17 cellular contexts compared by ENCODE assay signal in genomic region chr5:132013711-132014110, GRCh38. TPM values are rescaled to one million over a fixed set of nuclear protein-coding genes. Genes with fewer than 3 reads are reported as not detected.
DNase-seq lines count a peak whose midpoint lies in the region; ATAC-seq and TF ChIP-seq lines count a peak whose summit lies in the region.
"Had no signal": no experiment of that assay in that cellular context is flagged by ENCODE, and none has a peak within 500 bp of the region (broad histone marks: within the 10 kb centered on the region; RNA-seq: fewer than 3 reads in every experiment).

No MANE protein-coding gene starts in this region.

- H3K4me1 Mint-ChIP-seq in memory B cell, result peaks cover 20% of the 10 kb centered on the region

- H3K4me3 Mint-ChIP-seq in memory B cell, result peak overlapping the region; percentile 4
- H3K4me3 Mint-ChIP-seq: activated T-helper 17 cell treated with anti-CD3 and anti-CD28 coated beads, Interleukin-2, amount 50 U/mL, for 72 hours had no signal

- H3K36me3 ChIP-seq in left ventricle myocardium inferior (no peaks in the 10 kb centered on the region), upper lobe of right lung (no peaks in the 10 kb centered on the region)
- H3K36me3 ChIP-seq: prostate gland, stomach had no signal

- no peak for TF ChIP-seq CTCF in left ventricle myocardium inferior (IDR thresholded peaks at IDR 0.05; ENCODE audit: borderline replicate concordance)
- no peak for TF ChIP-seq CTCF in upper lobe of right lung (IDR thresholded peaks at IDR 0.05)

- no peaks in the 10 kb centered on the region for H3K36me3 Mint-ChIP-seq in memory B cell

- peaks cover 26% of the 10 kb centered on the region for H3K27me3 Mint-ChIP-seq in memory B cell

- H3K9me3 ChIP-seq in left ventricle myocardium inferior (replicated peaks) (no peaks in the 10 kb centered on the region), upper lobe of right lung (no peaks in the 10 kb centered on the region)
- H3K9me3 ChIP-seq: prostate gland, stomach had no signal

- H3K4me1 ChIP-seq in left ventricle myocardium inferior, result peaks cover 23% of the 10 kb centered on the region
- H3K4me1 ChIP-seq in upper lobe of right lung, result peaks cover 6% of the 10 kb centered on the region
- H3K4me1 ChIP-seq: prostate gland had no signal

- H3K27me3 ChIP-seq in left ventricle myocardium inferior (ENCODE audit: low read depth) (peaks cover 37% of the 10 kb centered on the region), upper lobe of right lung (peaks cover 34% of the 10 kb centered on the region)

- DNase-seq in cardiac septum (ENCODE audit: low spot score) (peak; percentile 69), left ventricle myocardium inferior (no peak), memory B cell (ENCODE audit: low spot score in 2 of 2) (no peak), upper lobe of right lung (peak; percentile 40), medulla oblongata (ENCODE audit: extremely low spot score) (no peak), HuH-7.5 (ENCODE audit: low spot score) (no peak)
- DNase-seq: activated CD4-positive, alpha-beta T cell treated with anti-CD3 and anti-CD28 coated beads for 4 hours; GF-D8; kidney glomerular epithelial cell; NCI-H1105; NCI-H748 treated with DMSO at 0.1 percent for 48 hours had no signal

- H3K9me3 Mint-ChIP-seq in memory B cell, result no peaks in the 10 kb centered on the region
- H3K9me3 Mint-ChIP-seq: activated T-helper 17 cell treated with anti-CD3 and anti-CD28 coated beads, Interleukin-2, amount 50 U/mL, for 72 hours had no signal

- H3K27ac Mint-ChIP-seq in memory B cell, result no peak overlapping the region
- H3K27ac Mint-ChIP-seq: activated T-helper 17 cell treated with anti-CD3 and anti-CD28 coated beads, Interleukin-2, amount 50 U/mL, for 72 hours had no signal

- ATAC-seq in memory B cell (ENCODE audit: low read depth), result no peak
- ATAC-seq in upper lobe of right lung, result no peak
- no peak for ATAC-seq in HG03097 (IDR thresholded peaks at IDR 0.05; ENCODE audit: low FRiP score, unreplicated experiment)
- ATAC-seq: activated T-helper 17 cell treated with anti-CD3 and anti-CD28 coated beads, Interleukin-2, amount 50 U/mL, for 72 hours; SK-N-SH treated with all-trans-retinoic acid at 6 μM for 48 hours had no signal

- no peak overlapping the region for H3K4me3 ChIP-seq in left ventricle myocardium inferior
- no peak overlapping the region for H3K4me3 ChIP-seq in upper lobe of right lung
- H3K4me3 ChIP-seq: prostate gland, stomach had no signal

- intact Hi-C loops in cardiac septum (cut with DNase I) (no loop called here), left ventricle myocardium inferior (cut with micrococcal nuclease) (no loop called here), upper lobe of right lung (cut with DNase I) (no loop called here)

- H3K27ac ChIP-seq in left ventricle myocardium inferior (replicated peaks) (no peak overlapping the region), angular gyrus (ENCODE audit: low read depth, low read length) (peak overlapping the region; percentile 49), upper lobe of right lung (no peak overlapping the region)
- H3K27ac ChIP-seq: prostate gland, stomach had no signal

RNA-seq across cellular contexts. Expression of gene ACSL6, which starts 2.3 kb away (rescaled TPM):
- total RNA-seq in cardiac septum, result 4.5 TPM
- 2.7 TPM for total RNA-seq in left ventricle myocardium inferior
- total RNA-seq in upper lobe of right lung, result 0.98 TPM

RNA-seq across cellular contexts. Expression of gene IL3, which starts 46.7 kb away (rescaled TPM):
- total RNA-seq in cardiac septum (not detected), left ventricle myocardium inferior (not detected), upper lobe of right lung (not detected)
- total RNA-seq: prostate gland, stomach had no signal

RNA-seq across cellular contexts. Expression of gene CSF2, which starts 59.9 kb away (rescaled TPM):
- total RNA-seq in cardiac septum (not detected), left ventricle myocardium inferior (not detected), upper lobe of right lung (7.1 TPM)
- total RNA-seq: prostate gland, stomach had no signal

Comparison
In these comparisons a context has a peak if more than half of its experiments do, and no peak if none do; other contexts are left out.
1. DNase-seq: peak in cardiac septum (single experiment) and upper lobe of right lung (single experiment); none in left ventricle myocardium inferior (single experiment), memory B cell (0 of 2), medulla oblongata (single experiment) and HuH-7.5 (single experiment).